Comparison of ENCODE assay signal across 12 cellular contexts in the genomic region with DNA sequence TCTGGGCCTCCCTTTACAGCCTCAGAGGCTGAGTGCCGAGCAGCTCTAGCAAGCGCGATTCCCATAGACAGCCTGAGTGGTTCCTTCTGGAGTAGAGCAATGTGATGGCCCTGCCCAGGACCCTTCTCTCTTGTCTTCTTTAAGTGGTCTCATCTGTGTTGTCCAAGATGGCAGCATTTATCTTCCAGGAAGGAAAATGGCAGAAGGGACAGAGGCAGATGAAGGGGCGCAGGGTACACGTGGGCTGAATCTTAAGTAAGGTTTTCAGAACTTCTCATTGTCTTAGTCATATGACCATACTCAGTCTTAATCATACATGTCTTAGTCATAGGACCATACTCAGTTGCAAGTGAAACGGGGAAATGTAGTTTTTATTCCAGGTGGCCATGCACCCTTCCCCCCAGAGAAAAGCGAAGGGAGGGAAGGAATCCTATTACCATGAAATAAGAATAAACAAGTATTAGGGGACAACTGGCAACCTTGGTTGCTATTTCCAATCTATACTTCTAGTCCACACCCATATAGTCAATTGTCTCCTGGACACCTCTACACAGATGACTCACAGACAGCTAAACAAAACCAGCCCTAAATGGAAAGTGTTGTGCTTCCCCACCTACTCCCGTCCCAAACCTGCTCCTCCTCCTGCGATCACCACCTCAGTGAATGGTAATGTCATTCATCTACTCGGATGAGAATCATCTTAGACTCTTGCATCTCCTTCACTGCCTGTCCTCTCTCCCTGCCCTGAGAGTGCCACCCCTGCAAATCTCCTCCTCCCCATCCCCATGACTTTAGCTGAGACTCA. TPM values are rescaled to one million over a fixed set of nuclear protein-coding genes. Genes with fewer than 3 reads are reported as not detected.
DNase-seq lines count a peak whose midpoint lies in the region; ATAC-seq and TF ChIP-seq lines count a peak whose summit lies in the region.
"Had no signal": no experiment of that assay in that cellular context is flagged by ENCODE, and none has a peak within 500 bp of the region (broad histone marks: within the 10 kb centered on the region; RNA-seq: fewer than 3 reads in every experiment).

No MANE protein-coding gene starts in this region.

- H3K4me3 Mint-ChIP-seq in HFFc6 (peak overlapping the region; percentile 58; the same call in 1 of the 2 replicates), nephron progenitor cell (no peak overlapping the region)
- peak overlapping the region; percentile 5 for H3K4me3 Mint-ChIP-seq in activated T-cell treated with anti-CD3 and anti-CD28 coated beads, Interleukin-2, amount 50 U/mL, for 24 hours
- H3K4me3 Mint-ChIP-seq: activated naive CD8-positive, alpha-beta T cell treated with anti-CD3 and anti-CD28 coated beads, Interleukin-2, amount 10 ng/mL, durations not matched to agents 7 days and 5 days; CD4-positive, alpha-beta memory T cell; endodermal cell had no signal

- DNase-seq in A172 (ENCODE audit: low spot score) (peak; percentile 29), HFFc6 (peak; percentile 23), nephron progenitor cell (no peak), inferior parietal cortex (ENCODE audit: extremely low spot score) (no peak), GF-D8 (lab: John Stamatoyannopoulos, UW) (no peak)
- DNase-seq in activated T-cell treated with anti-CD3 and anti-CD28 coated beads, Interleukin-2, amount 50 U/mL, for 24 hours: peak; percentile 57
- DNase-seq: activated naive CD8-positive, alpha-beta T cell treated with anti-CD3 and anti-CD28 coated beads, Interleukin-2, amount 10 ng/mL, durations not matched to agents 7 days and 5 days; CD4-positive, alpha-beta memory T cell; endodermal cell; SHP77 had no signal

- H3K27ac Mint-ChIP-seq in HFFc6: peak overlapping the region; percentile 91
- peak overlapping the region; percentile 91 for H3K27ac Mint-ChIP-seq in activated T-cell treated with anti-CD3 and anti-CD28 coated beads, Interleukin-2, amount 50 U/mL, for 24 hours
- H3K27ac Mint-ChIP-seq in nephron progenitor cell: peak overlapping the region; percentile 2
- H3K27ac Mint-ChIP-seq: activated naive CD8-positive, alpha-beta T cell treated with anti-CD3 and anti-CD28 coated beads, Interleukin-2, amount 10 ng/mL, durations not matched to agents 7 days and 5 days; CD4-positive, alpha-beta memory T cell; endodermal cell had no signal

- peaks cover 2% of the 10 kb centered on the region for H3K27me3 Mint-ChIP-seq in HFFc6 (ENCODE audit: insufficient read depth)
- peaks cover 31% of the 10 kb centered on the region for H3K27me3 Mint-ChIP-seq in activated T-cell treated with anti-CD3 and anti-CD28 coated beads, Interleukin-2, amount 50 U/mL, for 24 hours
- H3K27me3 Mint-ChIP-seq in nephron progenitor cell (ENCODE audit: low read depth, poor library complexity): peaks cover 12% of the 10 kb centered on the region

- ATAC-seq in HG03135 (IDR thresholded peaks at IDR 0.05; ENCODE audit: unreplicated experiment): no peak
- ATAC-seq in HG02588 (IDR thresholded peaks at IDR 0.05; ENCODE audit: unreplicated experiment): no peak

- H3K9me3 Mint-ChIP-seq in HFFc6: no peaks in the 10 kb centered on the region
- peaks cover 11% of the 10 kb centered on the region for H3K9me3 Mint-ChIP-seq in activated T-cell treated with anti-CD3 and anti-CD28 coated beads, Interleukin-2, amount 50 U/mL, for 24 hours
- no peaks in the 10 kb centered on the region for H3K9me3 Mint-ChIP-seq in nephron progenitor cell
- H3K9me3 Mint-ChIP-seq: activated naive CD8-positive, alpha-beta T cell treated with anti-CD3 and anti-CD28 coated beads, Interleukin-2, amount 10 ng/mL, durations not matched to agents 7 days and 5 days; endodermal cell had no signal

- H3K36me3 Mint-ChIP-seq in HFFc6 (ENCODE audit: low read depth): no peaks in the 10 kb centered on the region
- H3K36me3 Mint-ChIP-seq in activated T-cell treated with anti-CD3 and anti-CD28 coated beads, Interleukin-2, amount 50 U/mL, for 24 hours (ENCODE audit: low read depth): peaks cover 5% of the 10 kb centered on the region
- H3K36me3 Mint-ChIP-seq in nephron progenitor cell (ENCODE audit: low read depth): no peaks in the 10 kb centered on the region
- H3K36me3 Mint-ChIP-seq: activated naive CD8-positive, alpha-beta T cell treated with anti-CD3 and anti-CD28 coated beads, Interleukin-2, amount 10 ng/mL, durations not matched to agents 7 days and 5 days; CD4-positive, alpha-beta memory T cell had no signal

- H3K4me1 Mint-ChIP-seq in HFFc6 (ENCODE audit: low read depth): peaks cover 70% of the 10 kb centered on the region
- H3K4me1 Mint-ChIP-seq in activated T-cell treated with anti-CD3 and anti-CD28 coated beads, Interleukin-2, amount 50 U/mL, for 24 hours (ENCODE audit: low read depth): peaks cover 32% of the 10 kb centered on the region
- peaks cover 20% of the 10 kb centered on the region for H3K4me1 Mint-ChIP-seq in nephron progenitor cell

- TF ChIP-seq CTCF in HFFc6 (IDR thresholded peaks at IDR 0.05) (no peak), nephron progenitor cell (IDR thresholded peaks at IDR 0.05) (no peak)

RNA-seq across cellular contexts. Expression of gene OVAAL, which starts 13.3 kb away (rescaled TPM):
- total RNA-seq in A172 (2014; rRNA removed; shearing (Covaris generic)): not detected in 2 replicates
- total RNA-seq in HFFc6 (2021; fragmentation: NEBNext Ultra II Directional; extraction: Animal tissue kit (Norgen Biotek cat#: 25700)): not detected
- total RNA-seq: activated naive CD8-positive, alpha-beta T cell treated with anti-CD3 and anti-CD28 coated beads, Interleukin-2, amount 10 ng/mL, durations not matched to agents 7 days and 5 days; CD4-positive, alpha-beta memory T cell; endodermal cell had no signal

RNA-seq across cellular contexts. Expression of gene XPR1, which starts 59.8 kb away (rescaled TPM):
- total RNA-seq in A172 (2014; rRNA removed; shearing (Covaris generic)): 31.5 and 33.6 TPM in 2 replicates
- 10 to 100 TPM; 25.0 to 44.7 (median 34.0) TPM for total RNA-seq in HFFc6 (2021; fragmentation: NEBNext Ultra II Directional; extraction: Animal tissue kit (Norgen Biotek cat#: 25700))

Comparison
In these comparisons a context has a peak if more than half of its experiments do, and no peak if none do; other contexts are left out.
1. DNase-seq: peak in A172 (single experiment), HFFc6 (single experiment) and activated T-cell treated with anti-CD3 and anti-CD28 coated beads, Interleukin-2, amount 50 U/mL, for 24 hours (single experiment); none in nephron progenitor cell (single experiment), inferior parietal cortex (single experiment) and GF-D8 (single experiment).
2. H3K27ac Mint-ChIP-seq: peak in every context shown above with its lines; median percentile 91 in HFFc6; 91 in activated T-cell treated with anti-CD3 and anti-CD28 coated beads, Interleukin-2, amount 50 U/mL, for 24 hours; 2 in nephron progenitor cell.